32 cellular contexts compared by ENCODE assay signal in genomic region chr11:110100476-110101240, GRCh38. TPM values are rescaled to one million over a fixed set of nuclear protein-coding genes. Genes with fewer than 3 reads are reported as not detected.
DNase-seq lines count a peak whose midpoint lies in the region; ATAC-seq and TF ChIP-seq lines count a peak whose summit lies in the region.
"Had no signal": no experiment of that assay in that cellular context is flagged by ENCODE, and none has a peak within 500 bp of the region (broad histone marks: within the 10 kb centered on the region; RNA-seq: fewer than 3 reads in every experiment).

No MANE protein-coding gene starts in this region.

- no peaks in the 10 kb centered on the region for H3K27me3 ChIP-seq in CD4-positive, CD25-positive, alpha-beta regulatory T cell (ENCODE audit: control insufficient read depth, insufficient read depth, low read length)
- H3K27me3 ChIP-seq in sigmoid colon (no peaks in the 10 kb centered on the region), WERI-Rb-1 (ENCODE audit: insufficient read depth, low read depth, severe bottlenecking) (no peaks in the 10 kb centered on the region)
- H3K27me3 ChIP-seq: SJSA1, testis had no signal

- no peak for ATAC-seq in CD4-positive, CD25-positive, alpha-beta regulatory T cell (ENCODE audit: low read depth in 2 of 2)
- ATAC-seq: activated CD4-positive, CD25-positive, alpha-beta regulatory T cell treated with anti-CD3 and anti-CD28 coated beads, Interleukin-2, amount 50 U/mL, for 24 hours; K562; lower lobe of right lung; sciatic nerve; stimulated activated memory B cell treated with anti-CD40 and anti-IgM and Interleukin-4, amounts not matched to agents 10 μg/mL and 1 μg/mL and 100 μg/mL, for 72 hours had no signal

- DNase-seq in CD4-positive, CD25-positive, alpha-beta regulatory T cell: no peak
- peak; percentile 49 for DNase-seq in fibroblast of the aortic adventitia (ENCODE audit: low read depth)
- no peak for DNase-seq in sigmoid colon
- no peak for DNase-seq in NK-92 (lab: John Stamatoyannopoulos, UW; ENCODE audit: unreplicated experiment)
- DNase-seq in immature natural killer cell: no peak
- DNase-seq in WERI-Rb-1: no peak
- DNase-seq: activated CD4-positive, alpha-beta T cell treated with anti-CD3 and anti-CD28 coated beads, Interleukin-2, amount 50 U/mL, for 48 hours; activated CD8-positive, alpha-beta memory T cell treated with anti-CD3 and anti-CD28 coated beads, Interleukin-2, amount 50 U/mL, for 48 hours; anterior cingulate cortex; C1 segment of cervical spinal cord; central memory CD4-positive, alpha-beta T cell; DMS79; GF-D8; head of caudate nucleus; lower lobe of right lung; NCI-H2029; NCI-H345; NCI-H82; stimulated activated CD4-positive, alpha-beta T cell treated with anti-CD3 and anti-CD28 coated beads, Interleukin-4, amount 100 ng/mL, for 4 hours; T-helper 1 cell; testis had no signal

- intact Hi-C loops in sigmoid colon (cut with DNase I): no loop called here

- H3K9me3 Mint-ChIP-seq in CD4-positive, CD25-positive, alpha-beta regulatory T cell: peaks cover 0 to 3% (median 0%) of the 10 kb centered on the region in 7 donors
- peaks cover 12 to 29% (median 20%) of the 10 kb centered on the region in 5 experiments for H3K9me3 Mint-ChIP-seq in brain
- H3K9me3 Mint-ChIP-seq in immature natural killer cell: no peaks in the 10 kb centered on the region
- H3K9me3 Mint-ChIP-seq: activated naive CD4-positive, alpha-beta T cell treated with anti-CD3 and anti-CD28 coated beads, Interleukin-2, amount 50 U/mL, for 24 hours; activated T-helper 2 cell treated with anti-CD3 and anti-CD28 coated beads, Interferon-gamma antibody, Interleukin-2, Interleukin-4, amounts not matched to agents 10 μg/mL and 5 μg/mL and 100 μg/mL, durations not matched to agents 14 hours and 24 hours and 36 hours; stimulated activated memory B cell treated with anti-CD40 and anti-IgM and Interleukin-4, amounts not matched to agents 10 μg/mL and 1 μg/mL and 100 μg/mL, for 72 hours had no signal

- peak overlapping the region; percentile 7 for H3K27ac ChIP-seq in CD4-positive, CD25-positive, alpha-beta regulatory T cell (ENCODE audit: insufficient read depth, low read length, poor library complexity, severe bottlenecking)
- H3K27ac ChIP-seq in sigmoid colon: peak overlapping the region in 3 of 4 donors; percentile 15 to 42 (median 28)
- H3K27ac ChIP-seq in WERI-Rb-1: no peak overlapping the region
- H3K27ac ChIP-seq: lower lobe of right lung, parathyroid adenoma, SJSA1 had no signal

- no peak overlapping the region for H3K4me3 Mint-ChIP-seq in CD4-positive, CD25-positive, alpha-beta regulatory T cell
- H3K4me3 Mint-ChIP-seq in brain (peak overlapping the region in 2 of 5 experiments; percentile 35 to 59), immature natural killer cell (no peak overlapping the region)
- H3K4me3 Mint-ChIP-seq: activated naive CD4-positive, alpha-beta T cell treated with anti-CD3 and anti-CD28 coated beads, Interleukin-2, amount 50 U/mL, for 24 hours; neural crest cell; stimulated activated memory B cell treated with anti-CD40 and anti-IgM and Interleukin-4, amounts not matched to agents 10 μg/mL and 1 μg/mL and 100 μg/mL, for 72 hours had no signal

- no peaks in the 10 kb centered on the region for H3K4me1 ChIP-seq in CD4-positive, CD25-positive, alpha-beta regulatory T cell (ENCODE audit: control insufficient read depth, insufficient read depth, low read length, poor library complexity, severe bottlenecking)
- peaks cover 0 to 22% (median 17%) of the 10 kb centered on the region in 4 donors for H3K4me1 ChIP-seq in sigmoid colon
- H3K4me1 ChIP-seq: HAP-1, lower lobe of right lung, parathyroid adenoma, SJSA1 had no signal

- H3K27me3 Mint-ChIP-seq in CD4-positive, CD25-positive, alpha-beta regulatory T cell: no peaks in the 10 kb centered on the region
- H3K27me3 Mint-ChIP-seq in brain (no peaks in the 10 kb centered on the region), immature natural killer cell (ENCODE audit: low read depth in 3 of 3) (peaks cover 0 to 8% (median 4%) of the 10 kb centered on the region in 3 donors)

- no peak for TF ChIP-seq EP300 in sigmoid colon (IDR thresholded peaks at IDR 0.05)

- no peaks in the 10 kb centered on the region for H3K36me3 ChIP-seq in CD4-positive, CD25-positive, alpha-beta regulatory T cell (ENCODE audit: control insufficient read depth, insufficient read depth, low read length)
- H3K36me3 ChIP-seq in sigmoid colon (no peaks in the 10 kb centered on the region), WERI-Rb-1 (no peaks in the 10 kb centered on the region)
- H3K36me3 ChIP-seq: HAP-1, lower lobe of right lung had no signal

- WGBS in sigmoid colon, 2 donors: 77 to 89% methylated on average over 7 of the region's 7 CpGs

- no peak for TF ChIP-seq POLR2A in sigmoid colon (IDR thresholded peaks at IDR 0.05)

- no peaks in the 10 kb centered on the region for H3K9me3 ChIP-seq in CD4-positive, CD25-positive, alpha-beta regulatory T cell (ENCODE audit: control insufficient read depth in 2 of 2, low read length in 2 of 2)
- H3K9me3 ChIP-seq in sigmoid colon: no peaks in the 10 kb centered on the region
- no peaks in the 10 kb centered on the region for H3K9me3 ChIP-seq in WERI-Rb-1 (ENCODE audit: severe bottlenecking)
- H3K9me3 ChIP-seq: HAP-1, lower lobe of right lung, SJSA1, testis had no signal

- H3K36me3 Mint-ChIP-seq in CD4-positive, CD25-positive, alpha-beta regulatory T cell: no peaks in the 10 kb centered on the region
- peaks cover 53% of the 10 kb centered on the region for H3K36me3 Mint-ChIP-seq in brain
- H3K36me3 Mint-ChIP-seq in immature natural killer cell: no peaks in the 10 kb centered on the region
- H3K36me3 Mint-ChIP-seq: activated naive CD4-positive, alpha-beta T cell treated with anti-CD3 and anti-CD28 coated beads, Interleukin-2, amount 50 U/mL, for 24 hours had no signal

- TF ChIP-seq CTCF in brain (conservative IDR thresholded peaks at IDR 0.05) (no peak), fibroblast of the aortic adventitia (IDR thresholded peaks at IDR 0.05; ENCODE audit: insufficient read depth, low read length) (no peak), sigmoid colon (IDR thresholded peaks at IDR 0.05) (no peak), WERI-Rb-1 (IDR thresholded peaks at IDR 0.05; ENCODE audit: low read depth, low read length) (no peak)

- no peak overlapping the region for H3K27ac Mint-ChIP-seq in CD4-positive, CD25-positive, alpha-beta regulatory T cell
- H3K27ac Mint-ChIP-seq in brain (peak overlapping the region in 4 of 5 experiments; percentile 45 to 87 (median 56)), immature natural killer cell (no peak overlapping the region)
- H3K27ac Mint-ChIP-seq: activated naive CD4-positive, alpha-beta T cell treated with anti-CD3 and anti-CD28 coated beads, Interleukin-2, amount 50 U/mL, for 24 hours; activated T-helper 2 cell treated with anti-CD3 and anti-CD28 coated beads, Interferon-gamma antibody, Interleukin-2, Interleukin-4, amounts not matched to agents 10 μg/mL and 5 μg/mL and 100 μg/mL, durations not matched to agents 14 hours and 24 hours and 36 hours; stimulated activated memory B cell treated with anti-CD40 and anti-IgM and Interleukin-4, amounts not matched to agents 10 μg/mL and 1 μg/mL and 100 μg/mL, for 72 hours had no signal

- H3K4me1 Mint-ChIP-seq in CD4-positive, CD25-positive, alpha-beta regulatory T cell: peaks cover 0 to 14% (median 2%) of the 10 kb centered on the region in 4 donors
- peaks cover 48% of the 10 kb centered on the region for H3K4me1 Mint-ChIP-seq in brain
- H3K4me1 Mint-ChIP-seq in immature natural killer cell: no peaks in the 10 kb centered on the region
- H3K4me1 Mint-ChIP-seq: activated naive CD4-positive, alpha-beta T cell treated with anti-CD3 and anti-CD28 coated beads, Interleukin-2, amount 50 U/mL, for 24 hours; stimulated activated memory B cell treated with anti-CD40 and anti-IgM and Interleukin-4, amounts not matched to agents 10 μg/mL and 1 μg/mL and 100 μg/mL, for 72 hours had no signal

- H3K4me3 ChIP-seq in CD4-positive, CD25-positive, alpha-beta regulatory T cell (ENCODE audit: low read depth, low read length): no peak overlapping the region
- no peak overlapping the region for H3K4me3 ChIP-seq in fibroblast of the aortic adventitia (ENCODE audit: low read depth, low read length)
- H3K4me3 ChIP-seq in sigmoid colon: no peak overlapping the region
- no peak overlapping the region for H3K4me3 ChIP-seq in WERI-Rb-1 (ENCODE audit: low read depth, low read length)
- H3K4me3 ChIP-seq: HAP-1, K562, lower lobe of right lung, SJSA1, testis had no signal

RNA-seq across cellular contexts. Expression of gene ZC3H12C, which starts 7.5 kb away (rescaled TPM):
- total RNA-seq in CD4-positive, CD25-positive, alpha-beta regulatory T cell: 3.0 TPM
- under 1 TPM in 3 of 4 donors, not detected in 1; 0.02 to 0.15 (median 0.14) TPM for polyA plus RNA-seq in CD4-positive, CD25-positive, alpha-beta regulatory T cell
- polyA plus RNA-seq in brain (ENCODE audit: insufficient read depth, low read depth, low replicate concordance) (2.5 TPM), sigmoid colon (1 to 10 TPM; 1.8 to 3.9 (median 3.7) TPM), immature natural killer cell (not detected)
- total RNA-seq in fibroblast of the aortic adventitia (ENCODE audit: low replicate concordance) (8.7 and 17.4 TPM in 2 replicates), sigmoid colon (10 to 100 TPM; 16.4 to 21.7 (median 18.8) TPM)

Comparison
In these comparisons a context has a peak if more than half of its experiments do, and no peak if none do; other contexts are left out.
1. H3K27ac Mint-ChIP-seq: peak in brain (4 of 5); none in CD4-positive, CD25-positive, alpha-beta regulatory T cell (0 of 3) and immature natural killer cell (0 of 6).